In the genomic region with DNA sequence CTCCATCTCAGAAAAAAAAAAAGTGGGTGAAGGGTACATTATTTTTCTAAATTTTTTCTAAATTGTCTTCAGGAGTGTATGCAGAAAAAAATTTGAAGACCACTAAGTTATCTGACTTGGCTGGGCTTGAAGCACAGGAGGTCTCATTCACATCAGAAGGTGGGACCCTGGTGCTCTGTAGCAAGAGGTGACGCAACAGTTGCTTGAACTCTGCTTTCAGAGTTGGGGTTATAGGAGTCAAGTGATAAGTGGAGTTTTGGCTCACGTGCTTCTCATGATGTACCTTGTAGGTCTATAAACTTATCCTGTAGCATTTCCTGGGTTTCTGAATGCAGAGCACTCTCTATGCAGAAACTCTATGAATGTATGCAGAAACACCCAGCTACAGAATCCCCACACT, we compare ENCODE assay signal across 31 cellular contexts.
"Had no signal": no experiment of that assay in that cellular context is flagged by ENCODE, and none has a peak within 500 bp of the region (broad histone marks: within the 10 kb centered on the region; RNA-seq: fewer than 3 reads in every experiment).

No MANE protein-coding gene starts in this region.

- H3K27me3 Mint-ChIP-seq: progenitor cell of endocrine pancreas had no signal

- H3K9me3 ChIP-seq: ovary, psoas muscle, suprapubic skin, testis, tibial artery, transverse colon, upper lobe of right lung, uterus had no signal

- H3K27me3 ChIP-seq: ovary, suprapubic skin, testis, tibial artery, transverse colon, upper lobe of right lung, uterus had no signal

- H3K4me2 ChIP-seq: neural progenitor cell, smooth muscle cell had no signal

- H3K4me1 ChIP-seq: neural progenitor cell, parathyroid adenoma, psoas muscle, uterus had no signal

- H2AFZ ChIP-seq: neural progenitor cell, parathyroid adenoma had no signal

- H3K27ac Mint-ChIP-seq: natural killer cell; nephron; neural progenitor cell; progenitor cell of endocrine pancreas; stimulated activated memory B cell treated with anti-CD40 and anti-IgM and Interleukin-4, amounts not matched to agents 10 μg/mL and 1 μg/mL and 100 μg/mL, for 72 hours; stimulated activated naive CD8-positive, alpha-beta T cell treated with anti-CD3 and anti-CD28 coated beads, Interleukin-15, amount 100 ng/mL, for 72 hours; type B pancreatic cell had no signal

- H3K36me3 ChIP-seq: neural progenitor cell, ovary, spleen, transverse colon, upper lobe of right lung, uterus had no signal

- DNase-seq: natural killer cell; occipital lobe; ovary; posterior cingulate gyrus; psoas muscle; right cardiac atrium; spleen; stimulated activated CD4-positive, alpha-beta T cell treated with anti-CD3 and anti-CD28 coated beads, Interleukin-12 subunit alpha, Interleukin-12 subunit beta, amount 100 ng/mL, for 4 hours; stimulated activated CD4-positive, alpha-beta T cell treated with anti-CD3 and anti-CD28 coated beads, Interleukin-1b, Interleukin-23, amount 100 ng/mL, for 48 hours; stimulated activated CD4-positive, alpha-beta T cell treated with anti-CD3 and anti-CD28 coated beads, Interleukin-4, amount 100 ng/mL, for 1 hour; stimulated activated CD4-positive, alpha-beta T cell treated with anti-CD3 and anti-CD28 coated beads, Interleukin-4, amount 100 ng/mL, for 4 hours; stimulated activated CD8-positive, alpha-beta memory T cell treated with anti-CD3 and anti-CD28 coated beads, Interleukin-4, amount 100 ng/mL, for 48 hours; stimulated activated naive CD4-positive, alpha-beta T cell; stimulated activated naive CD8-positive, alpha-beta T cell treated with anti-CD3 and anti-CD28 coated beads, Interleukin-15, amount 100 ng/mL, for 72 hours; stimulated activated naive CD8-positive, alpha-beta T cell treated with anti-CD3 and anti-CD28 coated beads, Interleukin-15, Interleukin-2, amounts not matched to agents 100 U/mL and 50 U/mL, for 24 hours; substantia nigra; testis; tibial artery; transverse colon; upper lobe of right lung; uterus had no signal

- ATAC-seq: natural killer cell; psoas muscle; right cardiac atrium; sciatic nerve; stimulated activated memory B cell treated with anti-CD40 and anti-IgM and Interleukin-4, amounts not matched to agents 10 μg/mL and 1 μg/mL and 100 μg/mL, for 72 hours; stimulated activated naive CD8-positive, alpha-beta T cell treated with anti-CD3 and anti-CD28 coated beads, Interleukin-15, amount 100 ng/mL, for 72 hours; stimulated activated naive CD8-positive, alpha-beta T cell treated with anti-CD3 and anti-CD28 coated beads, Interleukin-15, Interleukin-2, amounts not matched to agents 100 U/mL and 50 U/mL, for 24 hours; upper lobe of right lung had no signal

- H3K4me3 Mint-ChIP-seq: natural killer cell; nephron; neural progenitor cell; stimulated activated memory B cell treated with anti-CD40 and anti-IgM and Interleukin-4, amounts not matched to agents 10 μg/mL and 1 μg/mL and 100 μg/mL, for 72 hours; stimulated activated naive CD8-positive, alpha-beta T cell treated with anti-CD3 and anti-CD28 coated beads, Interleukin-15, amount 100 ng/mL, for 72 hours; type B pancreatic cell had no signal

- H3K36me3 Mint-ChIP-seq: natural killer cell; neural progenitor cell; stimulated activated memory B cell treated with anti-CD40 and anti-IgM and Interleukin-4, amounts not matched to agents 10 μg/mL and 1 μg/mL and 100 μg/mL, for 72 hours; type B pancreatic cell had no signal

- H3K27ac ChIP-seq: neural progenitor cell, ovary, parathyroid adenoma, psoas muscle, skin epidermis, spleen, testis, tibial artery, transverse colon, upper lobe of right lung, uterus had no signal

- H3K79me2 ChIP-seq: parathyroid adenoma had no signal

- H3K4me3 ChIP-seq: neural progenitor cell, ovary, psoas muscle, skin epidermis, smooth muscle cell, spleen, suprapubic skin, testis, tibial artery, transverse colon, upper lobe of right lung, uterus had no signal

- H3K9ac ChIP-seq: neural progenitor cell, parathyroid adenoma had no signal

- H3K4me1 Mint-ChIP-seq: nephron, neural progenitor cell had no signal
